In genomic region chr2:113977660-113978523, GRCh38 we compare ENCODE assay signal across 8 cellular contexts.
DNase-seq lines count a peak whose midpoint lies in the region; ATAC-seq, FAIRE-seq and TF ChIP-seq lines count a peak whose summit lies in the region.

No MANE protein-coding gene starts in this region.

- TF ChIP-seq RAD21 in SK-N-SH (IDR thresholded peaks at IDR 0.05; ENCODE audit: low read length) = no peak

- H3K27me3 ChIP-seq in SK-N-SH (ENCODE audit: insufficient read depth) = no peaks in the 10 kb centered on the region
- no peaks in the 10 kb centered on the region for H3K27me3 ChIP-seq in pancreas

- H3K4me1 ChIP-seq in SK-N-SH (ENCODE audit: control insufficient read depth in 1 of 2, insufficient read depth in 2 of 2, low read depth in 1 of 2, low read length in 1 of 2) = no peaks in the 10 kb centered on the region; a peak in 1 of 4 replicates
- H3K4me1 ChIP-seq in pancreas = peaks cover 0 to 3% (median 0%) of the 10 kb centered on the region in 3 donors

- DNase-seq in SK-N-SH = no peak
- DNase-seq in NCI-H69 (lab: John Stamatoyannopoulos, UW) = peak; percentile 38
- peak; percentile 60 for DNase-seq in epithelial cell of prostate (ENCODE audit: low read depth, low spot score)
- peak in 5 of 6 donors; percentile 34 to 62 (median 59) for DNase-seq in pancreas
- no peak for DNase-seq in NCI-H774 (lab: John Stamatoyannopoulos, UW)

- CTCF ChIA-PET in SK-N-SH (lab: Yijun Ruan, JAX) = interaction anchor here (0.5 to 1.1 kb wide), 2 partner anchors 12 to 31 kb away, joined by 3 read pairs; no protein-coding TSS in a partner anchor

- FAIRE-seq in pancreas (lab: Jason Lieb, UNC) = no peak

- no peaks in the 10 kb centered on the region for H3F3A ChIP-seq in SK-N-SH (replicated peaks; ENCODE audit: insufficient read depth)

- peaks cover 2 to 19% of the 10 kb centered on the region in 2 experiments for H3K36me3 ChIP-seq in SK-N-SH (replicated peaks in 1 of 2; ENCODE audit: control insufficient read depth in 1 of 2, insufficient read depth in 2 of 2, low read length in 1 of 2)
- H3K36me3 ChIP-seq in pancreas = no peaks in the 10 kb centered on the region

- POLR2A ChIA-PET in SK-N-SH (lab: Yijun Ruan, JAX) = no interaction called here

- no peak overlapping the region for H3K4me3 ChIP-seq in SK-N-SH (ENCODE audit: low read depth in 2 of 2, low read length in 1 of 2)
- H3K4me3 ChIP-seq in pancreas = no peak overlapping the region

- H3K4me2 ChIP-seq in SK-N-SH = no peak overlapping the region

- WGBS in SK-N-SH (ENCODE audit: low lambda C conversion rate) = 82% methylated on average over 16 of the region's 16 CpGs
- 22 to 24% methylated on average over 16 of the region's 16 CpGs for WGBS in pancreas, 2 donors

- H3K27ac ChIP-seq in SK-N-SH (ENCODE audit: low read depth in 2 of 2, low read length in 1 of 2) (no peak overlapping the region), epithelial cell of prostate (peak overlapping the region; percentile 72), pancreas (peak overlapping the region; percentile 78 to 82 (median 79))

- intact Hi-C loops in pancreas (cut with DNase I) = loop anchor here in 1 of 3 donors (10.0 kb wide), 1 partner anchor 567 kb away; no protein-coding TSS in a partner anchor

- ATAC-seq in SK-N-SH treated with all-trans-retinoic acid at 6 μM for 48 hours = no peak; the same call in 2 of the 3 replicates
- ATAC-seq in pancreas = peak; percentile 79 to 89 (median 86)
- no peak for ATAC-seq in HG02981 (IDR thresholded peaks at IDR 0.05; ENCODE audit: unreplicated experiment)
- no peak for ATAC-seq in GM18858 (IDR thresholded peaks at IDR 0.05; ENCODE audit: unreplicated experiment)

- no peak overlapping the region for H2AFZ ChIP-seq in SK-N-SH (ENCODE audit: low read depth)

- TF ChIP-seq CTCF in SK-N-SH (IDR thresholded peaks at IDR 0.05) (peak; percentile 33), pancreas (IDR thresholded peaks at IDR 0.05) (peak in 3 of 4 donors; percentile 9 to 41 (median 29))

- H3K79me2 ChIP-seq in SK-N-SH (ENCODE audit: insufficient read depth) = no peaks in the 10 kb centered on the region

- H4K20me1 ChIP-seq in SK-N-SH (ENCODE audit: insufficient read depth) = no peaks in the 10 kb centered on the region

- H3K9ac ChIP-seq in SK-N-SH = no peak overlapping the region

- TF ChIP-seq EP300 in SK-N-SH (IDR thresholded peaks at IDR 0.05; ENCODE audit: borderline replicate concordance in 1 of 2, low read depth in 1 of 2, low read length in 1 of 2) = no peak

- no peaks in the 10 kb centered on the region for H3K9me3 ChIP-seq in SK-N-SH
- no peaks in the 10 kb centered on the region for H3K9me3 ChIP-seq in pancreas

- H3K9me2 ChIP-seq in SK-N-SH = no peaks in the 10 kb centered on the region

TF ChIP-seq in SK-N-SH, 30 proteins besides CTCF, POLR2A, EP300 and RAD21 (continues in another document):
- TF ChIP-seq FOSL2 (IDR thresholded peaks at IDR 0.05; ENCODE audit: borderline replicate concordance, low read depth) (no peak), RXRA (IDR thresholded peaks at IDR 0.05; ENCODE audit: borderline replicate concordance, low read depth) (no peak), REST (IDR thresholded peaks at IDR 0.05; ENCODE audit: low read depth, low read length) (no peak), POLR2AphosphoS5 (IDR thresholded peaks at IDR 0.05; ENCODE audit: low read depth, low read length) (no peak), ZBTB33 (IDR thresholded peaks at IDR 0.05; ENCODE audit: borderline replicate concordance, low read depth) (no peak), SIN3A (IDR thresholded peaks at IDR 0.05; ENCODE audit: borderline replicate concordance, low read depth, low read length) (no peak), YY1 (IDR thresholded peaks at IDR 0.05; ENCODE audit: low read depth) (no peak)

TF ChIP-seq in SK-N-SH treated with all-trans-retinoic acid at 6 μM for 48 hours, 23 proteins besides CTCF, POLR2A, EP300 and RAD21:
- TF ChIP-seq BACH2 (CRISPR knock-in tag; IDR thresholded peaks at IDR 0.05; ENCODE audit: borderline replicate concordance) (no peak), CREB5 (CRISPR knock-in tag; IDR thresholded peaks at IDR 0.05; ENCODE audit: low read depth) (no peak), ZNF8 (CRISPR knock-in tag; IDR thresholded peaks at IDR 0.05) (no peak), ZC3H10 (CRISPR knock-in tag; IDR thresholded peaks at IDR 0.05) (no peak), TCF4 (CRISPR knock-in tag; IDR thresholded peaks at IDR 0.05; ENCODE audit: borderline replicate concordance) (no peak), POU6F1 (CRISPR knock-in tag; IDR thresholded peaks at IDR 0.05; ENCODE audit: borderline replicate concordance, low read depth) (no peak), ISL1 (CRISPR knock-in tag; IDR thresholded peaks at IDR 0.05) (no peak), GLIS3 (CRISPR knock-in tag; IDR thresholded peaks at IDR 0.05) (no peak), SNAI2 (CRISPR knock-in tag; IDR thresholded peaks at IDR 0.05) (no peak), RARB (CRISPR knock-in tag; IDR thresholded peaks at IDR 0.05) (no peak), TOX (CRISPR knock-in tag; IDR thresholded peaks at IDR 0.05; ENCODE audit: borderline replicate concordance) (no peak)
TF ChIP-seq in SK-N-SH treated with all-trans-retinoic acid at 6 μM for 48 hours: peak in this region for 0.

Comparison
In these comparisons a context has a peak if more than half of its experiments do, and no peak if none do; other contexts are left out.
1. DNase-seq: peak in NCI-H69 (single experiment), epithelial cell of prostate (single experiment) and pancreas (5 of 6); none in SK-N-SH (single experiment) and NCI-H774 (single experiment).
2. H3K27ac ChIP-seq: peak in epithelial cell of prostate (single experiment) and pancreas (4 of 4); none in SK-N-SH (0 of 2).
3. ATAC-seq: peak in pancreas (4 of 4); none in SK-N-SH treated with all-trans-retinoic acid at 6 μM for 48 hours (single experiment), HG02981 (single experiment) and GM18858 (single experiment).